In the genomic region with DNA sequence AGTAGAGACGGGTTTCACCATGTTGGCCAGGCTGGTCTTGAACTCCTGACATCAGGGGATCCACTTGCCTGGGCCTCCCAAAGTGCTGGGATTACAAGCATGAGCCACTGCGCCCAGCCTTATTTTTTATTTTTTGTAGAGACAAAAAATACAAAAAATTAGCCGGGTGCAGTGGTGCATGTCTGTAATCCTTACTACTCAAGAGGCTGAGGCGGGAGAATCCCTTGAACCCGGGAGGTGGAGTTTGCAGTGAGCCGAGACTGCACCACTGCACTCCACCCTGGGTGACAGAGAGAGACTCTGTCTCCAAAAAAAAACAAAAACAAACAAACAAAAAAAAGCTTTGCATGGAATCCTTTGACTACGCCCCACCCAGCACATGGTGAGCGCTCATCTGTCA, we compare ENCODE assay signal across 11 cellular contexts. TPM values are rescaled to one million over a fixed set of nuclear protein-coding genes. Genes with fewer than 3 reads are reported as not detected.
"Had no signal": no experiment of that assay in that cellular context is flagged by ENCODE, and none has a peak within 500 bp of the region (broad histone marks: within the 10 kb centered on the region; RNA-seq: fewer than 3 reads in every experiment).

No MANE protein-coding gene starts in this region.

RNA-seq across cellular contexts. Expression of a gene that starts 49.2 kb away (rescaled TPM):
- total RNA-seq: hepatocyte, kidney epithelial cell, left lobe of liver, left ventricle myocardium inferior, left ventricle myocardium superior, lung microvascular endothelial cell, mammary epithelial cell, mesothelial cell of epicardium, myocyte had no signal
- polyA plus RNA-seq: hepatocyte, keratinocyte, liver, mammary epithelial cell had no signal
